Comparison of ENCODE assay signal across 11 cellular contexts in genomic region chr10:93384006-93384405, GRCh38.
A peak's percentile ranks its signal among the peaks of the same experiment; 100 is the strongest.
DNase-seq lines count a peak whose midpoint lies in the region; ATAC-seq and TF ChIP-seq lines count a peak whose summit lies in the region.
"Had no signal": no experiment of that assay in that cellular context is flagged by ENCODE, and none has a peak within 500 bp of the region (broad histone marks: within the 10 kb centered on the region; RNA-seq: fewer than 3 reads in every experiment).

No MANE protein-coding gene starts in this region.

- peaks cover 8% of the 10 kb centered on the region for H3K79me2 ChIP-seq in ACC112 (ENCODE audit: control insufficient read depth, insufficient read depth, low read length, unreplicated experiment)

- in situ Hi-C loops in brain microvascular endothelial cell (cut with HindIII; ENCODE audit: low pct_ligation_motif_present, low sequenced_read_pairs), result no loop called here

- H3K9ac ChIP-seq in HUES6 (ENCODE audit: low read length), result no peak overlapping the region

- H3K36me3 ChIP-seq in ACC112 (ENCODE audit: insufficient read depth, low read length), result peaks cover 47% of the 10 kb centered on the region
- no peaks in the 10 kb centered on the region; the same call in 1 of the 2 replicates for H3K36me3 ChIP-seq in HUES6 (ENCODE audit: control insufficient read depth, insufficient read depth, low read length)
- peaks cover 68% of the 10 kb centered on the region for H3K36me3 ChIP-seq in brain microvascular endothelial cell (replicated peaks)
- peaks cover 32 to 44% of the 10 kb centered on the region in 2 donors for H3K36me3 ChIP-seq in muscle layer of duodenum (ENCODE audit: control insufficient read depth in 1 of 2, insufficient read depth in 2 of 2, low read length in 2 of 2)
- H3K36me3 ChIP-seq: HAP-1 had no signal

- peak overlapping the region; percentile 76 for H3K27ac ChIP-seq in ACC112 (ENCODE audit: low read depth, low read length)
- no peak overlapping the region for H3K27ac ChIP-seq in HUES6 (ENCODE audit: low read depth, low read length)
- peak overlapping the region; percentile 81 for H3K27ac ChIP-seq in brain microvascular endothelial cell
- H3K27ac ChIP-seq in muscle layer of duodenum (ENCODE audit: low read length), result peak overlapping the region; percentile 82

- H3K4me1 ChIP-seq in ACC112 (ENCODE audit: control insufficient read depth, insufficient read depth, low read length, unreplicated experiment) (peaks cover 60% of the 10 kb centered on the region), HUES6 (ENCODE audit: control insufficient read depth, insufficient read depth, low read length) (peaks cover 10% of the 10 kb centered on the region), muscle layer of duodenum (ENCODE audit: control insufficient read depth in 1 of 2, insufficient read depth in 2 of 2, low read length in 2 of 2) (peaks cover 0 to 10% of the 10 kb centered on the region in 2 donors)
- H3K4me1 ChIP-seq: HAP-1 had no signal

- DNase-seq in brain microvascular endothelial cell, result no peak
- no peak for DNase-seq in ecto neural progenitor cell (ENCODE audit: low spot score)
- no peak for DNase-seq in occipital lobe (lab: John Stamatoyannopoulos, UW)
- no peak for DNase-seq in erythroblast (lab: John Stamatoyannopoulos, UW)
- DNase-seq: NCI-H446 treated with DMSO at 0.1 percent for 48 hours; stimulated activated naive CD4-positive, alpha-beta T cell had no signal

- no peak for ATAC-seq in HG03097 (IDR thresholded peaks at IDR 0.05; ENCODE audit: low FRiP score, unreplicated experiment)

- H3K27me3 ChIP-seq in ACC112 (ENCODE audit: insufficient read depth, low read length) (no peaks in the 10 kb centered on the region), HUES6 (ENCODE audit: control insufficient read depth, insufficient read depth, low read length) (no peaks in the 10 kb centered on the region), brain microvascular endothelial cell (replicated peaks) (no peaks in the 10 kb centered on the region), muscle layer of duodenum (ENCODE audit: low read depth, low read length) (no peaks in the 10 kb centered on the region)

- no peak for TF ChIP-seq POLR2A in erythroblast (IDR thresholded peaks at IDR 0.05; ENCODE audit: low read length)

- H2AFZ ChIP-seq in ACC112 (ENCODE audit: low read length, unreplicated experiment), result no peak overlapping the region

- H3K9me3 ChIP-seq in HUES6 (ENCODE audit: control insufficient read depth, insufficient read depth, low read depth, low read length) (no peaks in the 10 kb centered on the region), muscle layer of duodenum (ENCODE audit: control insufficient read depth in 1 of 2, low read length in 2 of 2) (no peaks in the 10 kb centered on the region)
- H3K9me3 ChIP-seq: HAP-1 had no signal

- TF ChIP-seq CTCF in brain microvascular endothelial cell (IDR thresholded peaks at IDR 0.05; ENCODE audit: low read depth, low read length, missing control alignments), result no peak

- H3K4me3 ChIP-seq in ACC112 (ENCODE audit: low read depth, low read length), result no peak overlapping the region
- peak overlapping the region; percentile 23; the same call in 1 of the 2 replicates for H3K4me3 ChIP-seq in HUES6 (ENCODE audit: low read depth, low read length)
- no peak overlapping the region for H3K4me3 ChIP-seq in brain microvascular endothelial cell (ENCODE audit: low read depth, low read length)
- no peak overlapping the region for H3K4me3 ChIP-seq in muscle layer of duodenum (ENCODE audit: low read depth in 1 of 2, low read length in 2 of 2)
- H3K4me3 ChIP-seq: HAP-1 had no signal
